25 cellular contexts compared by ENCODE assay signal in genomic region chr6:151008425-151008824, GRCh38.
"Had no signal": no experiment of that assay in that cellular context is flagged by ENCODE, and none has a peak within 500 bp of the region (broad histone marks: within the 10 kb centered on the region; RNA-seq: fewer than 3 reads in every experiment).

No MANE protein-coding gene starts in this region.

- H3K9me3 ChIP-seq: ascending aorta, colonic mucosa had no signal

- H3K4me3 Mint-ChIP-seq: activated CD8-positive, alpha-beta T cell treated with anti-CD3 and anti-CD28 coated beads, Interleukin-2, amount 10 ng/mL, durations not matched to agents 7 days and 5 days; activated naive CD4-positive, alpha-beta T cell treated with anti-CD3 and anti-CD28 coated beads, Interleukin-2, amount 50 U/mL, for 24 hours; activated T-cell treated with anti-CD3 and anti-CD28 coated beads, Interleukin-2, amount 50 U/mL, for 24 hours; activated T-helper 1 cell treated with anti-CD3 and anti-CD28 coated beads, Interleukin-12 subunit alpha, Interleukin-12 subunit beta, Interleukin-2, Interleukin-4 antibody, amounts not matched to agents 30 ng/mL and 10 ng/mL and 1 ng/mL, durations not matched to agents 14 hours and 24 hours and 36 hours; brain; T-helper 17 cell had no signal

- H3K4me3 ChIP-seq: ascending aorta, cardiac muscle cell, colonic mucosa had no signal

- H3K36me3 ChIP-seq: ascending aorta, colonic mucosa had no signal

- H3K27ac Mint-ChIP-seq: activated CD8-positive, alpha-beta T cell treated with anti-CD3 and anti-CD28 coated beads, Interleukin-2, amount 10 ng/mL, durations not matched to agents 7 days and 5 days; activated naive CD4-positive, alpha-beta T cell treated with anti-CD3 and anti-CD28 coated beads, Interleukin-2, amount 50 U/mL, for 24 hours; activated T-cell treated with anti-CD3 and anti-CD28 coated beads, Interleukin-2, amount 50 U/mL, for 24 hours; activated T-helper 1 cell treated with anti-CD3 and anti-CD28 coated beads, Interleukin-12 subunit alpha, Interleukin-12 subunit beta, Interleukin-2, Interleukin-4 antibody, amounts not matched to agents 30 ng/mL and 10 ng/mL and 1 ng/mL, durations not matched to agents 14 hours and 24 hours and 36 hours; brain; T-helper 17 cell had no signal

- H3K27me3 Mint-ChIP-seq: activated naive CD4-positive, alpha-beta T cell treated with anti-CD3 and anti-CD28 coated beads, Interleukin-2, amount 50 U/mL, for 24 hours; activated T-cell treated with anti-CD3 and anti-CD28 coated beads, Interleukin-2, amount 50 U/mL, for 24 hours; brain; T-helper 17 cell had no signal

- H3K27ac ChIP-seq: ascending aorta, cardiac muscle cell, colonic mucosa had no signal

- H3K27me3 ChIP-seq: ascending aorta, cardiac muscle cell, colonic mucosa had no signal

- ATAC-seq: activated CD8-positive, alpha-beta T cell treated with anti-CD3 and anti-CD28 coated beads, Interleukin-2, amount 10 ng/mL, durations not matched to agents 7 days and 5 days; T-helper 17 cell had no signal

- DNase-seq: activated CD4-positive, alpha-beta T cell treated with anti-CD3 and anti-CD28 coated beads for 48 hours; activated CD4-positive, alpha-beta T cell treated with anti-CD3 and anti-CD28 coated beads, Interleukin-2, amount 50 U/mL, for 4 hours; activated CD4-positive, CD25-positive, alpha-beta regulatory T cell treated with anti-CD3 and anti-CD28 coated beads, Interleukin-2, amount 50 U/mL, for 72 hours; activated CD8-positive, alpha-beta memory T cell treated with anti-CD3 and anti-CD28 coated beads, Interleukin-2, amount 50 U/mL, for 48 hours; activated CD8-positive, alpha-beta T cell treated with anti-CD3 and anti-CD28 coated beads, Interleukin-2, amount 10 ng/mL, durations not matched to agents 7 days and 5 days; activated effector memory CD4-positive, alpha-beta T cell treated with Interleukin-2 at 50 U/mL for 16 hours; activated naive CD4-positive, alpha-beta T cell; activated T-cell treated with anti-CD3 and anti-CD28 coated beads, Interleukin-2, amount 50 U/mL, for 24 hours; cerebellar nuclear complex; colonic mucosa; Kasumi-1; NCI-H1105 treated with DMSO at 0.1 percent for 48 hours; NCI-H1436 treated with DMSO at 0.1 percent for 48 hours; NCI-H187; NCI-H2081; NCI-H510A treated with DMSO at 0.1 percent for 48 hours; NCI-H69; SHP77; T-helper 17 cell; T-helper 9 cell had no signal

- H3K9me3 Mint-ChIP-seq: activated naive CD4-positive, alpha-beta T cell treated with anti-CD3 and anti-CD28 coated beads, Interleukin-2, amount 50 U/mL, for 24 hours; activated T-cell treated with anti-CD3 and anti-CD28 coated beads, Interleukin-2, amount 50 U/mL, for 24 hours; activated T-helper 1 cell treated with anti-CD3 and anti-CD28 coated beads, Interleukin-12 subunit alpha, Interleukin-12 subunit beta, Interleukin-2, Interleukin-4 antibody, amounts not matched to agents 30 ng/mL and 10 ng/mL and 1 ng/mL, durations not matched to agents 14 hours and 24 hours and 36 hours; brain had no signal
